27 cellular contexts compared by ENCODE assay signal in the genomic region with DNA sequence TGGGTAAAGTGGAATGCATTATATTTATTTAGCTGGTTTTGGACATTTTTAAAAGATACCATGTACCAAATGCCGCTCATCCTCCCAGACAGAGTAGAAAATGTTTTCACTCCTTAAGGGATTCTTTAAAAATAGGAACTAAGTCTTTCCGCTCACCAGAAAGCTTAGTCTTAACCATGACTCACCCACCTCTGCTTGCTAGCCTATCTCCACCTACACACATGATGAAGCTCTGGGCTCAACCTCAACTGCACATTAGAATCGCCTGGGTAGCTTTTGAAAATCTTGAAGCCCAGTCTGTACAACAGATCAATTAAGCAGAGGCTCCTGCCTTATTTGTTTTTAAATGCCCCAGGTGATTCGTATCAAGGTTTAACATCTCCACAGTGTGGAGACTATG.
A peak's percentile ranks its signal among the peaks of the same experiment; 100 is the strongest.
DNase-seq lines count a peak whose midpoint lies in the region; ATAC-seq and TF ChIP-seq lines count a peak whose summit lies in the region.
"Had no signal": no experiment of that assay in that cellular context is flagged by ENCODE, and none has a peak within 500 bp of the region (broad histone marks: within the 10 kb centered on the region; RNA-seq: fewer than 3 reads in every experiment).

No MANE protein-coding gene starts in this region.

- DNase-seq in activated CD4-positive, alpha-beta T cell treated with anti-CD3 and anti-CD28 coated beads for 48 hours = peak; percentile 3
- DNase-seq in activated CD4-positive, alpha-beta T cell treated with anti-CD3 and anti-CD28 coated beads, Interleukin-2, amount 50 U/mL, for 48 hours = no peak
- DNase-seq in NCI-H446 treated with DMSO at 0.1 percent for 48 hours (lab: John Stamatoyannopoulos, UW) (peak; percentile 88), SHP77 treated with DMSO at 0.1 percent for 48 hours (lab: John Stamatoyannopoulos, UW) (no peak), thyroid gland (no peak)
- DNase-seq: 8988T; activated CD4-positive, alpha-beta T cell treated with anti-CD3 and anti-CD28 coated beads, Interleukin-2, amount 10 ng/mL, durations not matched to agents 7 days and 5 days; body of pancreas; DMS79 treated with DMSO at 0.1 percent for 48 hours; effector CD8-positive, alpha-beta T cell; gastrocnemius medialis; NCI-H2171; NCI-H526 treated with DMSO at 0.1 percent for 48 hours; spleen; stimulated activated CD4-positive, alpha-beta T cell treated with anti-CD3 and anti-CD28 coated beads, Interleukin-4, amount 100 ng/mL, for 4 hours; stomach; SW 1271 had no signal

- WGBS in thyroid gland, 2 donors = 90 to 94% methylated on average over 4 of the region's 4 CpGs

- H3K4me3 ChIP-seq in thyroid gland (replicated peaks in 1 of 3) = no peak overlapping the region
- H3K4me3 ChIP-seq: body of pancreas, esophagus muscularis mucosa, gastrocnemius medialis, lung, spleen, stomach had no signal

- no peaks in the 10 kb centered on the region for H3K9me3 Mint-ChIP-seq in activated T-helper 17 cell treated with anti-CD3 and anti-CD28 coated beads, Interleukin-2, amount 50 U/mL, for 72 hours
- H3K9me3 Mint-ChIP-seq in stimulated activated memory B cell treated with anti-CD40 and anti-IgM and Interleukin-4, amounts not matched to agents 10 μg/mL and 1 μg/mL and 100 μg/mL, for 72 hours = no peaks in the 10 kb centered on the region
- H3K9me3 Mint-ChIP-seq: activated CD4-positive, alpha-beta T cell treated with anti-CD3 and anti-CD28 coated beads, Interleukin-2, amount 10 ng/mL, durations not matched to agents 7 days and 5 days; activated naive CD4-positive, alpha-beta T cell treated with anti-CD3 and anti-CD28 coated beads, Interleukin-2, amount 50 U/mL, for 24 hours; activated T-helper 1 cell treated with anti-CD3 and anti-CD28 coated beads, Interleukin-12 subunit alpha, Interleukin-12 subunit beta, Interleukin-2, Interleukin-4 antibody, amounts not matched to agents 30 ng/mL and 10 ng/mL and 1 ng/mL, durations not matched to agents 14 hours and 24 hours and 36 hours had no signal

- H3K27me3 ChIP-seq in thyroid gland = no peaks in the 10 kb centered on the region
- H3K27me3 ChIP-seq: body of pancreas, esophagus muscularis mucosa, gastrocnemius medialis, stomach had no signal

- no peaks in the 10 kb centered on the region for H3K4me1 ChIP-seq in thyroid gland
- H3K4me1 ChIP-seq: body of pancreas, gastrocnemius medialis, spleen, stomach had no signal

- TF ChIP-seq CTCF in thyroid gland (IDR thresholded peaks at IDR 0.05) = no peak

- peaks cover 7% of the 10 kb centered on the region for H3K27me3 Mint-ChIP-seq in activated T-helper 17 cell treated with anti-CD3 and anti-CD28 coated beads, Interleukin-2, amount 50 U/mL, for 72 hours
- no peaks in the 10 kb centered on the region for H3K27me3 Mint-ChIP-seq in stimulated activated memory B cell treated with anti-CD40 and anti-IgM and Interleukin-4, amounts not matched to agents 10 μg/mL and 1 μg/mL and 100 μg/mL, for 72 hours

- no peaks in the 10 kb centered on the region for H3K9me3 ChIP-seq in thyroid gland
- H3K9me3 ChIP-seq: esophagus muscularis mucosa, gastrocnemius medialis, spleen, stomach had no signal

- no peaks in the 10 kb centered on the region for H3K36me3 Mint-ChIP-seq in activated T-helper 17 cell treated with anti-CD3 and anti-CD28 coated beads, Interleukin-2, amount 50 U/mL, for 72 hours (ENCODE audit: low read depth)
- no peaks in the 10 kb centered on the region for H3K36me3 Mint-ChIP-seq in stimulated activated memory B cell treated with anti-CD40 and anti-IgM and Interleukin-4, amounts not matched to agents 10 μg/mL and 1 μg/mL and 100 μg/mL, for 72 hours
- H3K36me3 Mint-ChIP-seq: activated naive CD4-positive, alpha-beta T cell treated with anti-CD3 and anti-CD28 coated beads, Interleukin-2, amount 50 U/mL, for 24 hours; type B pancreatic cell had no signal

- H3K4me1 Mint-ChIP-seq in activated T-helper 17 cell treated with anti-CD3 and anti-CD28 coated beads, Interleukin-2, amount 50 U/mL, for 72 hours = no peaks in the 10 kb centered on the region
- no peaks in the 10 kb centered on the region for H3K4me1 Mint-ChIP-seq in stimulated activated memory B cell treated with anti-CD40 and anti-IgM and Interleukin-4, amounts not matched to agents 10 μg/mL and 1 μg/mL and 100 μg/mL, for 72 hours
- H3K4me1 Mint-ChIP-seq: activated CD4-positive, alpha-beta T cell treated with anti-CD3 and anti-CD28 coated beads, Interleukin-2, amount 10 ng/mL, durations not matched to agents 7 days and 5 days; activated naive CD4-positive, alpha-beta T cell treated with anti-CD3 and anti-CD28 coated beads, Interleukin-2, amount 50 U/mL, for 24 hours; B cell had no signal

- no peaks in the 10 kb centered on the region for H3K36me3 ChIP-seq in thyroid gland
- H3K36me3 ChIP-seq: esophagus muscularis mucosa, gastrocnemius medialis, spleen, stomach had no signal

- ATAC-seq in activated T-helper 17 cell treated with anti-CD3 and anti-CD28 coated beads, Interleukin-2, amount 50 U/mL, for 72 hours (replicated peaks) = peak; percentile 52
- peak; percentile 69 for ATAC-seq in stimulated activated memory B cell treated with anti-CD40 and anti-IgM and Interleukin-4, amounts not matched to agents 10 μg/mL and 1 μg/mL and 100 μg/mL, for 72 hours
- ATAC-seq in HG02938 (IDR thresholded peaks at IDR 0.05; ENCODE audit: unreplicated experiment) = no peak
- ATAC-seq: body of pancreas, gastrocnemius medialis, Right ventricle myocardium inferior had no signal

- no peak overlapping the region for H3K27ac ChIP-seq in thyroid gland
- H3K27ac ChIP-seq: body of pancreas, esophagus muscularis mucosa, gastrocnemius medialis, spleen, stomach had no signal

- TF ChIP-seq POLR2A in thyroid gland (IDR thresholded peaks at IDR 0.05) = no peak

- H3K4me3 Mint-ChIP-seq in activated T-helper 17 cell treated with anti-CD3 and anti-CD28 coated beads, Interleukin-2, amount 50 U/mL, for 72 hours = no peak overlapping the region
- H3K4me3 Mint-ChIP-seq in stimulated activated memory B cell treated with anti-CD40 and anti-IgM and Interleukin-4, amounts not matched to agents 10 μg/mL and 1 μg/mL and 100 μg/mL, for 72 hours = no peak overlapping the region
- H3K4me3 Mint-ChIP-seq: activated CD4-positive, alpha-beta T cell treated with anti-CD3 and anti-CD28 coated beads, Interleukin-2, amount 10 ng/mL, durations not matched to agents 7 days and 5 days; activated naive CD4-positive, alpha-beta T cell treated with anti-CD3 and anti-CD28 coated beads, Interleukin-2, amount 50 U/mL, for 24 hours; activated T-helper 1 cell treated with anti-CD3 and anti-CD28 coated beads, Interleukin-12 subunit alpha, Interleukin-12 subunit beta, Interleukin-2, Interleukin-4 antibody, amounts not matched to agents 30 ng/mL and 10 ng/mL and 1 ng/mL, durations not matched to agents 14 hours and 24 hours and 36 hours; B cell; type B pancreatic cell had no signal

- intact Hi-C loops in thyroid gland (cut with DNase I) = no loop called here

- H3K27ac Mint-ChIP-seq in activated T-helper 17 cell treated with anti-CD3 and anti-CD28 coated beads, Interleukin-2, amount 50 U/mL, for 72 hours = no peak overlapping the region
- no peak overlapping the region for H3K27ac Mint-ChIP-seq in stimulated activated memory B cell treated with anti-CD40 and anti-IgM and Interleukin-4, amounts not matched to agents 10 μg/mL and 1 μg/mL and 100 μg/mL, for 72 hours
- H3K27ac Mint-ChIP-seq: activated CD4-positive, alpha-beta T cell treated with anti-CD3 and anti-CD28 coated beads, Interleukin-2, amount 10 ng/mL, durations not matched to agents 7 days and 5 days; activated naive CD4-positive, alpha-beta T cell treated with anti-CD3 and anti-CD28 coated beads, Interleukin-2, amount 50 U/mL, for 24 hours; activated T-helper 1 cell treated with anti-CD3 and anti-CD28 coated beads, Interleukin-12 subunit alpha, Interleukin-12 subunit beta, Interleukin-2, Interleukin-4 antibody, amounts not matched to agents 30 ng/mL and 10 ng/mL and 1 ng/mL, durations not matched to agents 14 hours and 24 hours and 36 hours; B cell; type B pancreatic cell had no signal

Comparison
In these comparisons a context has a peak if more than half of its experiments do, and no peak if none do; other contexts are left out.
1. DNase-seq: peak in activated CD4-positive, alpha-beta T cell treated with anti-CD3 and anti-CD28 coated beads for 48 hours (single experiment) and NCI-H446 treated with DMSO at 0.1 percent for 48 hours (single experiment); none in activated CD4-positive, alpha-beta T cell treated with anti-CD3 and anti-CD28 coated beads, Interleukin-2, amount 50 U/mL, for 48 hours (0 of 2), SHP77 treated with DMSO at 0.1 percent for 48 hours (single experiment) and thyroid gland (0 of 2).